Comparison of ENCODE assay signal across 1 cellular context in the genomic region with DNA sequence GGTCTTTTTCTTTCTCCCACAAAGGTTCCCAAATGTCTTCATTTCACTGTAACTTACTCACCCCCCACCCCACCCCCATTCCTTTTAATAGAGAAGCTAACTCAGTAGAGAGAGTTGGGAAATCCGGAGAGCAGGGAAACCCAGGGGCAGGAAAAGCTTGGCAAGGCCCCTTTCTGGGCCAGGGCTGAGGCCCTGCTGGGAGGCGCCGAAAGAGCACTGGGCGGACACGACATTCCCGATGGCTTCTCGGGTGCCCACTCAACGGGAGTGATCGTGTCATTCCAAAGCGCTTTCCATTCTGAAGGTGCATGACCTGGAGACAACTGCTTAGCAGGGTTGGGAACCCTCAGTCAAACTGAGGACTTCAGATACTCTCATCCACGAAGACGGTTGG.
TF ChIP-seq lines count a peak whose summit lies in the region.

No MANE protein-coding gene starts in this region.

TF ChIP-seq in GM23338, 12 proteins besides CTCF, POLR2A, EP300 and RAD21:
- TF ChIP-seq, protein P1, sequence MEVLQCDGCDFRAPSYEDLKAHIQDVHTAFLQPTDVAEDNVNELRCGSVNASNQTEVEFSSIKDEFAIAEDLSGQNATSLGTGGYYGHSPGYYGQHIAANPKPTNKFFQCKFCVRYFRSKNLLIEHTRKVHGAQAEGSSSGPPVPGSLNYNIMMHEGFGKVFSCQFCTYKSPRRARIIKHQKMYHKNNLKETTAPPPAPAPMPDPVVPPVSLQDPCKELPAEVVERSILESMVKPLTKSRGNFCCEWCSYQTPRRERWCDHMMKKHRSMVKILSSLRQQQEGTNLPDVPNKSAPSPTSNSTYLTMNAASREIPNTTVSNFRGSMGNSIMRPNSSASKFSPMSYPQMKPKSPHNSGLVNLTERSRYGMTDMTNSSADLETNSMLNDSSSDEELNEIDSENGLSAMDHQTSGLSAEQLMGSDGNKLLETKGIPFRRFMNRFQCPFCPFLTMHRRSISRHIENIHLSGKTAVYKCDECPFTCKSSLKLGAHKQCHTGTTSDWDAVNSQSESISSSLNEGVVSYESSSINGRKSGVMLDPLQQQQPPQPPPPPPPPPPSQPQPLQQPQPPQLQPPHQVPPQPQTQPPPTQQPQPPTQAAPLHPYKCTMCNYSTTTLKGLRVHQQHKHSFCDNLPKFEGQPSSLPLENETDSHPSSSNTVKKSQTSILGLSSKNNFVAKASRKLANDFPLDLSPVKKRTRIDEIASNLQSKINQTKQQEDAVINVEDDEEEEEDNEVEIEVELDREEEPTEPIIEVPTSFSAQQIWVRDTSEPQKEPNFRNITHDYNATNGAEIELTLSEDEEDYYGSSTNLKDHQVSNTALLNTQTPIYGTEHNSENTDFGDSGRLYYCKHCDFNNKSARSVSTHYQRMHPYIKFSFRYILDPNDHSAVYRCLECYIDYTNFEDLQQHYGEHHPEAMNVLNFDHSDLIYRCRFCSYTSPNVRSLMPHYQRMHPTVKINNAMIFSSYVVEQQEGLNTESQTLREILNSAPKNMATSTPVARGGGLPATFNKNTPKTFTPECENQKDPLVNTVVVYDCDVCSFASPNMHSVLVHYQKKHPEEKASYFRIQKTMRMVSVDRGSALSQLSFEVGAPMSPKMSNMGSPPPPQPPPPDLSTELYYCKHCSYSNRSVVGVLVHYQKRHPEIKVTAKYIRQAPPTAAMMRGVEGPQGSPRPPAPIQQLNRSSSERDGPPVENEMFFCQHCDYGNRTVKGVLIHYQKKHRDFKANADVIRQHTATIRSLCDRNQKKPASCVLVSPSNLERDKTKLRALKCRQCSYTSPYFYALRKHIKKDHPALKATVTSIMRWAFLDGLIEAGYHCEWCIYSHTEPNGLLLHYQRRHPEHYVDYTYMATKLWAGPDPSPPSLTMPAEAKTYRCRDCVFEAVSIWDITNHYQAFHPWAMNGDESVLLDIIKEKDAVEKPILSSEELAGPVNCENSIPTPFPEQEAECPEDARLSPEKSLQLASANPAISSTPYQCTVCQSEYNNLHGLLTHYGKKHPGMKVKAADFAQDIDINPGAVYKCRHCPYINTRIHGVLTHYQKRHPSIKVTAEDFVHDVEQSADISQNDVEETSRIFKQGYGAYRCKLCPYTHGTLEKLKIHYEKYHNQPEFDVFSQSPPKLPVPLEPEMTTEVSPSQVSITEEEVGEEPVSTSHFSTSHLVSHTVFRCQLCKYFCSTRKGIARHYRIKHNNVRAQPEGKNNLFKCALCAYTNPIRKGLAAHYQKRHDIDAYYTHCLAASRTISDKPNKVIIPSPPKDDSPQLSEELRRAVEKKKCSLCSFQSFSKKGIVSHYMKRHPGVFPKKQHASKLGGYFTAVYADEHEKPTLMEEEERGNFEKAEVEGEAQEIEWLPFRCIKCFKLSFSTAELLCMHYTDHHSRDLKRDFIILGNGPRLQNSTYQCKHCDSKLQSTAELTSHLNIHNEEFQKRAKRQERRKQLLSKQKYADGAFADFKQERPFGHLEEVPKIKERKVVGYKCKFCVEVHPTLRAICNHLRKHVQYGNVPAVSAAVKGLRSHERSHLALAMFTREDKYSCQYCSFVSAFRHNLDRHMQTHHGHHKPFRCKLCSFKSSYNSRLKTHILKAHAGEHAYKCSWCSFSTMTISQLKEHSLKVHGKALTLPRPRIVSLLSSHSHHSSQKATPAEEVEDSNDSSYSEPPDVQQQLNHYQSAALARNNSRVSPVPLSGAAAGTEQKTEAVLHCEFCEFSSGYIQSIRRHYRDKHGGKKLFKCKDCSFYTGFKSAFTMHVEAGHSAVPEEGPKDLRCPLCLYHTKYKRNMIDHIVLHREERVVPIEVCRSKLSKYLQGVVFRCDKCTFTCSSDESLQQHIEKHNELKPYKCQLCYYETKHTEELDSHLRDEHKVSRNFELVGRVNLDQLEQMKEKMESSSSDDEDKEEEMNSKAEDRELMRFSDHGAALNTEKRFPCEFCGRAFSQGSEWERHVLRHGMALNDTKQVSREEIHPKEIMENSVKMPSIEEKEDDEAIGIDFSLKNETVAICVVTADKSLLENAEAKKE (CRISPR knock-in tag; IDR thresholded peaks at IDR 0.05), result no peak
- TF ChIP-seq POLR2AphosphoS5 (IDR thresholded peaks at IDR 0.05; ENCODE audit: low read depth) (no peak), JUNB (IDR thresholded peaks at IDR 0.05; ENCODE audit: unreplicated experiment) (no peak), EZH2phosphoT487 (IDR thresholded peaks at IDR 0.05; ENCODE audit: unreplicated experiment) (no peak), ZNF114 (CRISPR knock-in tag; IDR thresholded peaks at IDR 0.05) (no peak), STAT1 (IDR thresholded peaks at IDR 0.05; ENCODE audit: unreplicated experiment) (no peak), EZH2 (IDR thresholded peaks at IDR 0.05; ENCODE audit: low read depth, unreplicated experiment) (no peak), ZNF331 (CRISPR knock-in tag; IDR thresholded peaks at IDR 0.05; ENCODE audit: low read depth) (no peak)
- TF ChIP-seq, protein P2, sequence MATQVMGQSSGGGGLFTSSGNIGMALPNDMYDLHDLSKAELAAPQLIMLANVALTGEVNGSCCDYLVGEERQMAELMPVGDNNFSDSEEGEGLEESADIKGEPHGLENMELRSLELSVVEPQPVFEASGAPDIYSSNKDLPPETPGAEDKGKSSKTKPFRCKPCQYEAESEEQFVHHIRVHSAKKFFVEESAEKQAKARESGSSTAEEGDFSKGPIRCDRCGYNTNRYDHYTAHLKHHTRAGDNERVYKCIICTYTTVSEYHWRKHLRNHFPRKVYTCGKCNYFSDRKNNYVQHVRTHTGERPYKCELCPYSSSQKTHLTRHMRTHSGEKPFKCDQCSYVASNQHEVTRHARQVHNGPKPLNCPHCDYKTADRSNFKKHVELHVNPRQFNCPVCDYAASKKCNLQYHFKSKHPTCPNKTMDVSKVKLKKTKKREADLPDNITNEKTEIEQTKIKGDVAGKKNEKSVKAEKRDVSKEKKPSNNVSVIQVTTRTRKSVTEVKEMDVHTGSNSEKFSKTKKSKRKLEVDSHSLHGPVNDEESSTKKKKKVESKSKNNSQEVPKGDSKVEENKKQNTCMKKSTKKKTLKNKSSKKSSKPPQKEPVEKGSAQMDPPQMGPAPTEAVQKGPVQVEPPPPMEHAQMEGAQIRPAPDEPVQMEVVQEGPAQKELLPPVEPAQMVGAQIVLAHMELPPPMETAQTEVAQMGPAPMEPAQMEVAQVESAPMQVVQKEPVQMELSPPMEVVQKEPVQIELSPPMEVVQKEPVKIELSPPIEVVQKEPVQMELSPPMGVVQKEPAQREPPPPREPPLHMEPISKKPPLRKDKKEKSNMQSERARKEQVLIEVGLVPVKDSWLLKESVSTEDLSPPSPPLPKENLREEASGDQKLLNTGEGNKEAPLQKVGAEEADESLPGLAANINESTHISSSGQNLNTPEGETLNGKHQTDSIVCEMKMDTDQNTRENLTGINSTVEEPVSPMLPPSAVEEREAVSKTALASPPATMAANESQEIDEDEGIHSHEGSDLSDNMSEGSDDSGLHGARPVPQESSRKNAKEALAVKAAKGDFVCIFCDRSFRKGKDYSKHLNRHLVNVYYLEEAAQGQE (IDR thresholded peaks at IDR 0.05; ENCODE audit: unreplicated experiment), result no peak
